26 cellular contexts compared by ENCODE assay signal in the genomic region with DNA sequence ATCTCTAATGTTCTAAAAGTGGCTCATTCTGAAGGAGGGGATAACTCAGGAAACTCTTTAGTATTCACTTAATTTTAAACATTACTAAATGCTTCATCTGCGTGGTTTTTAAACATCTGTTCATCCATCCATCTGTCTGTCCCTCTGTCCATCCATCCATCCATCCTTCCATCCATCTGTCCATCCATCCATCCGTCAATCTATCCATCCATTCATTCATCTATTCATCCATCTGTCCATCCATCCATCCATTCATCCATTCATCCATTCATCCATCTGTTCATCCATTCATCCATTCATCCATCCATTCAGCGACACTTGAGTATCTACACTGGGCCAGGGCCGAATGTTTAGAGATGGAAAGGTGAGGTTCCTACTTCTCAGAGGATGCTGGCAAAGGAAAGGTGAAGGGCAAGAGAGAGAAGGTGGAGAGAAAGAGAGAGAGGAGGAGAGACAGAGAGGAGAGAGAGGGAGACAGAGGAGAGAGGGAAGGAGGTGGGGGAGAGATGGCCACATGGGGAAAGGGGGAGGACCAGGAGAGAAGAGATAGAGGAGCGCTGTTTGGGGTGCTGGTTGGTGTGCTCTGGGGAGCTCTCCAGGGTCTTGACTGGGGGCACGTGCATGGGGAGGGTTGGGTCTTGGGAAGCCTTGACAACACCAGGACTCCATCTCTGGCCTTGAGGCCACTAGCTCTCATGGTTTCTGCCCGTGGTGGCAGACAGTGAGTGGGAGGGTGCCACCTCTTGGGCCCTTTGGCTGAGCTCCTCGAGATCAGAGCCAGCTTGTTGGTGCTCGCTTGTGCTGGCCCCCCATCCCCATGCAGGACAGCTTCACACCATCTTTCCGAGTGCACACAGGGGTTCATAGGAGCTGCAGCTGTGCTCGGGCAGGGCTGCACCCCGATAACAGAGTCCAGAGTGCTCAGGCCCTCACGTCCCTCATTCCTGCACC. TPM values are rescaled to one million over a fixed set of nuclear protein-coding genes. Genes with fewer than 3 reads are reported as not detected.
A peak's percentile ranks its signal among the peaks of the same experiment; 100 is the strongest.
DNase-seq lines count a peak whose midpoint lies in the region; ATAC-seq and TF ChIP-seq lines count a peak whose summit lies in the region.
"Had no signal": no experiment of that assay in that cellular context is flagged by ENCODE, and none has a peak within 500 bp of the region (broad histone marks: within the 10 kb centered on the region; RNA-seq: fewer than 3 reads in every experiment).

No MANE protein-coding gene starts in this region.

- no peak for TF ChIP-seq POLR2A in thyroid gland (IDR thresholded peaks at IDR 0.05)

- no peak for TF ChIP-seq CTCF in endothelial cell (IDR thresholded peaks at IDR 0.05; ENCODE audit: unreplicated experiment)
- TF ChIP-seq CTCF in neural crest cell (conservative IDR thresholded peaks at IDR 0.05) = no peak
- TF ChIP-seq CTCF in thyroid gland (IDR thresholded peaks at IDR 0.05) = no peak

- no peaks in the 10 kb centered on the region for H3K27me3 ChIP-seq in thyroid gland

- H3K4me3 Mint-ChIP-seq in endothelial cell (ENCODE audit: unreplicated experiment) = peak overlapping the region; percentile 56
- H3K4me3 Mint-ChIP-seq in neural crest cell = no peak overlapping the region
- H3K4me3 Mint-ChIP-seq: activated CD8-positive, alpha-beta memory T cell treated with anti-CD3 and anti-CD28 coated beads, Interleukin-2, amount 10 ng/mL, durations not matched to agents 7 days and 5 days; activated naive CD4-positive, alpha-beta T cell treated with anti-CD3 and anti-CD28 coated beads, Interleukin-2, amount 10 ng/mL, durations not matched to agents 7 days and 5 days; activated T-helper 1 cell treated with anti-CD3 and anti-CD28 coated beads, Interleukin-12 subunit alpha, Interleukin-12 subunit beta, Interleukin-2, Interleukin-4 antibody, amounts not matched to agents 30 ng/mL and 10 ng/mL and 1 ng/mL, durations not matched to agents 14 hours and 24 hours and 36 hours; H9; nephron progenitor cell; T-helper 2 cell treated with Interferon-gamma antibody and Interleukin-4, amounts not matched to agents 5 μg/mL and 100 μg/mL, for 36 hours had no signal

- H3K9me3 ChIP-seq in thyroid gland = no peaks in the 10 kb centered on the region
- H3K9me3 ChIP-seq: mucosa of descending colon, SK-N-SH had no signal

- no peak overlapping the region for H3K4me3 ChIP-seq in thyroid gland (replicated peaks in 1 of 3)
- H3K4me3 ChIP-seq: mucosa of descending colon had no signal

- ATAC-seq in Right ventricle myocardium superior (ENCODE audit: poor library complexity) (no peak), Right ventricle myocardium inferior (no peak), HG03280 (IDR thresholded peaks at IDR 0.05; ENCODE audit: unreplicated experiment) (no peak)
- ATAC-seq: activated CD8-positive, alpha-beta memory T cell treated with anti-CD3 and anti-CD28 coated beads, Interleukin-2, amount 10 ng/mL, durations not matched to agents 7 days and 5 days; mucosa of descending colon had no signal

- H3K9me3 Mint-ChIP-seq in endothelial cell (ENCODE audit: unreplicated experiment) (no peaks in the 10 kb centered on the region), neural crest cell (no peaks in the 10 kb centered on the region)
- H3K9me3 Mint-ChIP-seq: activated naive CD4-positive, alpha-beta T cell treated with anti-CD3 and anti-CD28 coated beads, Interleukin-2, amount 10 ng/mL, durations not matched to agents 7 days and 5 days; activated T-helper 1 cell treated with anti-CD3 and anti-CD28 coated beads, Interleukin-12 subunit alpha, Interleukin-12 subunit beta, Interleukin-2, Interleukin-4 antibody, amounts not matched to agents 30 ng/mL and 10 ng/mL and 1 ng/mL, durations not matched to agents 14 hours and 24 hours and 36 hours; H9; nephron progenitor cell; T-helper 2 cell treated with Interferon-gamma antibody and Interleukin-4, amounts not matched to agents 5 μg/mL and 100 μg/mL, for 36 hours had no signal

- intact Hi-C loops in Right ventricle myocardium superior (cut with DNase I) = no loop called here
- intact Hi-C loops in Right ventricle myocardium inferior (cut with DNase I) = no loop called here
- intact Hi-C loops in thyroid gland (cut with DNase I) = no loop called here

- H3K4me1 ChIP-seq in thyroid gland = peaks cover 3 to 45% of the 10 kb centered on the region in 2 donors

- H3K4me1 Mint-ChIP-seq in endothelial cell (ENCODE audit: unreplicated experiment) (peaks cover 68% of the 10 kb centered on the region), neural crest cell (peaks cover 20% of the 10 kb centered on the region)

- 86% methylated on average over 13 of the region's 13 CpGs for WGBS in thyroid gland, 2 donors

- H3K36me3 Mint-ChIP-seq in endothelial cell (ENCODE audit: low read depth, unreplicated experiment) (peaks cover 8% of the 10 kb centered on the region), neural crest cell (ENCODE audit: low read depth) (no peaks in the 10 kb centered on the region)
- H3K36me3 Mint-ChIP-seq: activated CD8-positive, alpha-beta memory T cell treated with anti-CD3 and anti-CD28 coated beads, Interleukin-2, amount 10 ng/mL, durations not matched to agents 7 days and 5 days; activated naive CD4-positive, alpha-beta T cell treated with anti-CD3 and anti-CD28 coated beads, Interleukin-2, amount 10 ng/mL, durations not matched to agents 7 days and 5 days had no signal

- H3K27ac Mint-ChIP-seq in endothelial cell (ENCODE audit: unreplicated experiment) = peak overlapping the region; percentile 93
- peak overlapping the region; percentile 79 for H3K27ac Mint-ChIP-seq in neural crest cell (ENCODE audit: unreplicated experiment)
- H3K27ac Mint-ChIP-seq: activated CD8-positive, alpha-beta memory T cell treated with anti-CD3 and anti-CD28 coated beads, Interleukin-2, amount 10 ng/mL, durations not matched to agents 7 days and 5 days; activated naive CD4-positive, alpha-beta T cell treated with anti-CD3 and anti-CD28 coated beads, Interleukin-2, amount 10 ng/mL, durations not matched to agents 7 days and 5 days; activated T-helper 1 cell treated with anti-CD3 and anti-CD28 coated beads, Interleukin-12 subunit alpha, Interleukin-12 subunit beta, Interleukin-2, Interleukin-4 antibody, amounts not matched to agents 30 ng/mL and 10 ng/mL and 1 ng/mL, durations not matched to agents 14 hours and 24 hours and 36 hours; H9; nephron progenitor cell; T-helper 2 cell treated with Interferon-gamma antibody and Interleukin-4, amounts not matched to agents 5 μg/mL and 100 μg/mL, for 36 hours had no signal

- H3K27me3 Mint-ChIP-seq in endothelial cell (ENCODE audit: unreplicated experiment) (peaks cover 9% of the 10 kb centered on the region), neural crest cell (ENCODE audit: low read depth) (no peaks in the 10 kb centered on the region)
- H3K27me3 Mint-ChIP-seq: activated CD8-positive, alpha-beta memory T cell treated with anti-CD3 and anti-CD28 coated beads, Interleukin-2, amount 10 ng/mL, durations not matched to agents 7 days and 5 days; activated naive CD4-positive, alpha-beta T cell treated with anti-CD3 and anti-CD28 coated beads, Interleukin-2, amount 10 ng/mL, durations not matched to agents 7 days and 5 days had no signal

- peak overlapping the region in 2 of 3 donors; percentile 41 to 70 for H3K27ac ChIP-seq in thyroid gland

- H3K36me3 ChIP-seq in thyroid gland = no peaks in the 10 kb centered on the region

- DNase-seq in Right ventricle myocardium superior (peak; percentile 20), Right ventricle myocardium inferior (ENCODE audit: missing footprints) (no peak), endothelial cell (ENCODE audit: low spot score) (no peak), neural crest cell (ENCODE audit: low read depth, low spot score) (no peak), thyroid gland (no peak), hepatic stellate cell (ENCODE audit: low spot score) (no peak), COR-L47 (lab: John Stamatoyannopoulos, UW) (no peak)
- DNase-seq: activated CD4-positive, alpha-beta T cell treated with anti-CD3 and anti-CD28 coated beads, Interleukin-2, amount 50 U/mL, for 1 hour; activated CD8-positive, alpha-beta memory T cell treated with anti-CD3 and anti-CD28 coated beads, Interleukin-2, amount 10 ng/mL, durations not matched to agents 7 days and 5 days; activated naive CD4-positive, alpha-beta T cell treated with anti-CD3 and anti-CD28 coated beads, Interleukin-2, amount 10 ng/mL, durations not matched to agents 7 days and 5 days; AML-193; central memory CD4-positive, alpha-beta T cell; H9; hypothalamus; NCI-H1105; NCI-H2081 treated with DMSO at 0.1 percent for 48 hours; NCI-H774; nephron progenitor cell; RPMI8226; SK-N-SH; stimulated activated CD8-positive, alpha-beta memory T cell treated with anti-CD3 and anti-CD28 coated beads, Interleukin-4, amount 100 ng/mL, for 48 hours had no signal

RNA-seq across cellular contexts. Expression of a gene that starts 45.6 kb away (rescaled TPM):
- total RNA-seq in Right ventricle myocardium superior = 7.3 TPM
- total RNA-seq in Right ventricle myocardium inferior = 9.0 TPM
- 48.9 TPM for total RNA-seq in endothelial cell (ENCODE audit: unreplicated experiment)
- 2.8 and 3.3 TPM in 2 replicates for total RNA-seq in neural crest cell
- total RNA-seq in thyroid gland = 10 to 100 TPM; 13.8 to 34.1 (median 18.9) TPM

RNA-seq across cellular contexts. Expression of a gene that starts 50.7 kb away (rescaled TPM):
- total RNA-seq in Right ventricle myocardium superior (1.00 TPM), Right ventricle myocardium inferior (3.4 TPM), endothelial cell (ENCODE audit: unreplicated experiment) (not detected), neural crest cell (not detected in 2 replicates), thyroid gland (1,000 to 10,000 TPM in 2 of 4 donors, 100 to 1,000 TPM in 2; 246 to 4,817 (median 914) TPM)
- total RNA-seq: A172; activated CD8-positive, alpha-beta memory T cell treated with anti-CD3 and anti-CD28 coated beads, Interleukin-2, amount 10 ng/mL, durations not matched to agents 7 days and 5 days; activated T-helper 1 cell treated with anti-CD3 and anti-CD28 coated beads, Interleukin-12 subunit alpha, Interleukin-12 subunit beta, Interleukin-2, Interleukin-4 antibody, amounts not matched to agents 30 ng/mL and 10 ng/mL and 1 ng/mL, durations not matched to agents 14 hours and 24 hours and 36 hours had no signal

Comparison
In these comparisons a context has a peak if more than half of its experiments do, and no peak if none do; other contexts are left out.
1. RNA of a gene that starts 50.7 kb away (total RNA-seq): 246 to 4,817 TPM in thyroid gland; 3.4 TPM in Right ventricle myocardium inferior (single experiment), 1.00 TPM in Right ventricle myocardium superior (single experiment), not detected in endothelial cell (single experiment) and not detected in neural crest cell; every median in the first group is over 10 times any median in the second.